ENCODE assay signal across 8 cellular contexts in genomic region chr3:195896361-195897080, GRCh38. TPM values are rescaled to one million over a fixed set of nuclear protein-coding genes. Genes with fewer than 3 reads are reported as not detected.
DNase-seq lines count a peak whose midpoint lies in the region; ATAC-seq and TF ChIP-seq lines count a peak whose summit lies in the region.

No MANE protein-coding gene starts in this region.

- H3K4me3 Mint-ChIP-seq in naive thymus-derived CD8-positive, alpha-beta T cell: peak overlapping the region; percentile 84 to 94 (median 90)

- H3K36me3 ChIP-seq in DOHH2 (ENCODE audit: control insufficient read depth, low read length) (no peaks in the 10 kb centered on the region), esophagus muscularis mucosa (no peaks in the 10 kb centered on the region)

- no peaks in the 10 kb centered on the region for H3K9me3 Mint-ChIP-seq in naive thymus-derived CD8-positive, alpha-beta T cell

- no peak overlapping the region for H3K27ac ChIP-seq in DOHH2 (ENCODE audit: low read depth, low read length)
- peak overlapping the region; percentile 89 to 95 (median 93) for H3K27ac ChIP-seq in esophagus muscularis mucosa (replicated peaks in 1 of 4)

- peaks cover 37% of the 10 kb centered on the region for H3K4me1 ChIP-seq in DOHH2 (ENCODE audit: control insufficient read depth, low read length)
- H3K4me1 ChIP-seq in esophagus muscularis mucosa: peaks cover 65 to 82% (median 79%) of the 10 kb centered on the region in 4 donors

- DNase-seq in UCSD-AML1 (lab: John Stamatoyannopoulos, UW; ENCODE audit: unreplicated experiment) (peak; percentile 50), esophagus muscularis mucosa (ENCODE audit: extremely low spot score) (no peak), NCI-H446 (lab: John Stamatoyannopoulos, UW) (no peak)
- DNase-seq in naive thymus-derived CD8-positive, alpha-beta T cell: peak in 1 of 10 donors; percentile 36

- TF ChIP-seq CTCF in DOHH2 (IDR thresholded peaks at IDR 0.05; ENCODE audit: low read depth, low read length, poor library complexity, severe bottlenecking): no peak
- no peak for TF ChIP-seq CTCF in esophagus muscularis mucosa (IDR thresholded peaks at IDR 0.05)

- peak overlapping the region; percentile 93 to 98 (median 96) for H3K27ac Mint-ChIP-seq in naive thymus-derived CD8-positive, alpha-beta T cell

- no peaks in the 10 kb centered on the region for H3K27me3 ChIP-seq in DOHH2 (ENCODE audit: control insufficient read depth, low read length)
- no peaks in the 10 kb centered on the region for H3K27me3 ChIP-seq in esophagus muscularis mucosa

- peak; percentile 5 for ATAC-seq in HG03432 (IDR thresholded peaks at IDR 0.05; ENCODE audit: unreplicated experiment)
- peak in 1 of 2 donors; percentile 15 for ATAC-seq in naive thymus-derived CD8-positive, alpha-beta T cell
- no peak for ATAC-seq in HG03135 (IDR thresholded peaks at IDR 0.05; ENCODE audit: unreplicated experiment)
- no peak for ATAC-seq in HG03457 (IDR thresholded peaks at IDR 0.05; ENCODE audit: unreplicated experiment)

- peaks cover 40 to 75% (median 63%) of the 10 kb centered on the region in 4 donors for H3K4me1 Mint-ChIP-seq in naive thymus-derived CD8-positive, alpha-beta T cell

- peak overlapping the region; percentile 85 for H3K4me3 ChIP-seq in DOHH2 (ENCODE audit: low read length)
- peak overlapping the region; percentile 64 to 78 (median 74) for H3K4me3 ChIP-seq in esophagus muscularis mucosa

- H4K20me1 ChIP-seq in DOHH2 (ENCODE audit: control insufficient read depth, insufficient read depth, low read depth, low read length): peaks cover 5% of the 10 kb centered on the region

- TF ChIP-seq EP300 in esophagus muscularis mucosa (IDR thresholded peaks at IDR 0.05): no peak

- no peaks in the 10 kb centered on the region for H3K9me2 ChIP-seq in DOHH2 (replicated peaks; ENCODE audit: control insufficient read depth, low read length)

- H3K27me3 Mint-ChIP-seq in naive thymus-derived CD8-positive, alpha-beta T cell: no peaks in the 10 kb centered on the region

- H3K9me3 ChIP-seq in DOHH2 (ENCODE audit: control insufficient read depth, insufficient read depth, low read length) (no peaks in the 10 kb centered on the region), esophagus muscularis mucosa (no peaks in the 10 kb centered on the region)

- no peaks in the 10 kb centered on the region for H3K79me2 ChIP-seq in DOHH2 (ENCODE audit: control insufficient read depth, low read length)

- H3K36me3 Mint-ChIP-seq in naive thymus-derived CD8-positive, alpha-beta T cell: peaks cover 0 to 2% (median 0%) of the 10 kb centered on the region in 3 donors

- peaks cover 9% of the 10 kb centered on the region; the same call in 1 of the 2 replicates for H3F3A ChIP-seq in DOHH2 (ENCODE audit: control insufficient read depth, insufficient read depth)

- WGBS in esophagus muscularis mucosa: 17% methylated on average over 10 of the region's 16 CpGs

- peak overlapping the region; percentile 99 for H3K4me2 ChIP-seq in DOHH2 (ENCODE audit: low read length)

- POLR2A ChIA-PET in naive thymus-derived CD8-positive, alpha-beta T cell (lab: Charles Lee): interaction anchor here (0.6 to 8.8 kb wide), 8 partner anchors 11 to 353 kb away, joined by 3 to 241 read pairs (median 4); partner anchors contain the start of genes PPP1R2 and TNK2

- intact Hi-C loops in esophagus muscularis mucosa (cut with DNase I): no loop called here

- TF ChIP-seq POLR2A in esophagus muscularis mucosa (IDR thresholded peaks at IDR 0.05; ENCODE audit: low read depth): no peak

RNA-seq across cellular contexts. Expression of gene TNK2, which starts 11.8 kb away (rescaled TPM):
- 10 to 100 TPM; 16.4 to 42.3 (median 28.3) TPM for total RNA-seq in esophagus muscularis mucosa
- 100 to 1,000 TPM; 146 to 149 TPM for total RNA-seq in naive thymus-derived CD8-positive, alpha-beta T cell
- polyA plus RNA-seq in naive thymus-derived CD8-positive, alpha-beta T cell: 1 to 10 TPM; 1.3 to 2.5 (median 1.6) TPM
